8 cellular contexts compared by ENCODE assay signal in the genomic region with DNA sequence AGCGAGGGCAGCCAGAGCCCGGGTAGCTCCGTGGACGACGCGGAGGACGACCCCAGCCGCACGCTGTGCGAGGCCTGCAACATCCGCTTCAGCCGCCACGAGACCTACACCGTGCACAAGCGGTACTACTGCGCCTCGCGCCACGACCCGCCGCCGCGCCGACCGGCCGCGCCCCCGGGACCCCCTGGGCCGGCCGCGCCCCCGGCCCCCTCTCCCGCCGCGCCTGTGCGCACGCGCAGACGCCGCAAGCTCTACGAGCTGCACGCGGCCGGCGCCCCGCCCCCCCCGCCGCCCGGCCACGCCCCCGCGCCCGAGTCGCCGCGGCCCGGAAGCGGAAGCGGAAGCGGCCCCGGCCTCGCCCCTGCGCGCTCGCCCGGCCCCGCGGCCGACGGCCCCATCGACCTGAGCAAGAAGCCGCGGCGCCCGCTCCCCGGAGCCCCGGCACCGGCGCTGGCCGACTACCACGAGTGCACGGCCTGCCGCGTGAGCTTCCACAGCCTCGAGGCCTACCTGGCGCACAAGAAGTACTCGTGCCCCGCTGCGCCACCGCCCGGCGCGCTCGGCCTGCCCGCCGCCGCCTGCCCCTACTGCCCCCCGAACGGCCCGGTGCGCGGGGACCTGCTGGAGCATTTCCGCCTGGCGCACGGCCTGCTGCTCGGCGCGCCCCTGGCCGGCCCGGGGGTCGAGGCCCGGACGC. TPM values are rescaled to one million over a fixed set of nuclear protein-coding genes. Genes with fewer than 3 reads are reported as not detected.
A peak's percentile ranks its signal among the peaks of the same experiment; 100 is the strongest.
DNase-seq lines count a peak whose midpoint lies in the region; ATAC-seq and TF ChIP-seq lines count a peak whose summit lies in the region.

No MANE protein-coding gene starts in this region.

- H3K36me3 Mint-ChIP-seq in activated naive CD4-positive, alpha-beta T cell treated with anti-CD3 and anti-CD28 coated beads for 36 hours (ENCODE audit: low read depth): peaks cover 4% of the 10 kb centered on the region

- peaks cover 8% of the 10 kb centered on the region for H3K4me1 Mint-ChIP-seq in activated naive CD4-positive, alpha-beta T cell treated with anti-CD3 and anti-CD28 coated beads for 36 hours (ENCODE audit: low read depth)

- intact Hi-C loops in activated naive CD4-positive, alpha-beta T cell treated with anti-CD3 and anti-CD28 coated beads for 36 hours (cut with micrococcal nuclease): no loop called here
- intact Hi-C loops in thyroid gland (cut with DNase I): no loop called here

- H3K4me3 ChIP-seq in parathyroid adenoma (ENCODE audit: low read depth, low read length): peak overlapping the region; percentile 61
- peak overlapping the region in 2 of 3 donors; percentile 49 to 54 for H3K4me3 ChIP-seq in thyroid gland (replicated peaks in 1 of 3)

- in situ Hi-C loops in GM13976 (cut with MboI; ENCODE audit: low sequenced_read_pairs, unreplicated experiment): loop anchor here (25.0 kb wide), 1 partner anchor 97 kb away; no protein-coding TSS in a partner anchor

- no peaks in the 10 kb centered on the region for H3K79me2 ChIP-seq in parathyroid adenoma

- ATAC-seq in HG02763 (IDR thresholded peaks at IDR 0.05; ENCODE audit: unreplicated experiment): peak; percentile 53
- ATAC-seq in HG03159 (IDR thresholded peaks at IDR 0.05; ENCODE audit: unreplicated experiment): no peak

- no peak overlapping the region for H3K27ac Mint-ChIP-seq in activated naive CD4-positive, alpha-beta T cell treated with anti-CD3 and anti-CD28 coated beads for 36 hours

- CTCF ChIA-PET in activated naive CD4-positive, alpha-beta T cell treated with anti-CD3 and anti-CD28 coated beads for 36 hours (lab: Charles Lee): no interaction called here

- TF ChIP-seq CTCF in GM13976 (IDR thresholded peaks at IDR 0.05; ENCODE audit: borderline replicate concordance, control extremely low read depth, extremely low read depth, insufficient read depth, missing control alignments): no peak
- no peak for TF ChIP-seq CTCF in parathyroid adenoma (IDR thresholded peaks at IDR 0.05)
- peak in 1 of 6 experiments; percentile 13 for TF ChIP-seq CTCF in thyroid gland (IDR thresholded peaks at IDR 0.05)

- H3K4me2 ChIP-seq in parathyroid adenoma (ENCODE audit: low read length): peak overlapping the region; percentile 60

- H3K9ac ChIP-seq in parathyroid adenoma: no peak overlapping the region

- H3K4me1 ChIP-seq in parathyroid adenoma: no peaks in the 10 kb centered on the region
- peaks cover 26 to 36% of the 10 kb centered on the region in 2 donors for H3K4me1 ChIP-seq in thyroid gland

- no peaks in the 10 kb centered on the region for H3K27me3 ChIP-seq in parathyroid adenoma (ENCODE audit: control insufficient read depth, insufficient read depth, low read length)
- no peaks in the 10 kb centered on the region for H3K27me3 ChIP-seq in thyroid gland

- no peak overlapping the region for H2AFZ ChIP-seq in parathyroid adenoma

- H3K9me3 ChIP-seq in parathyroid adenoma (ENCODE audit: control insufficient read depth, low read length) (no peaks in the 10 kb centered on the region), thyroid gland (no peaks in the 10 kb centered on the region)

- H3K9me3 Mint-ChIP-seq in activated naive CD4-positive, alpha-beta T cell treated with anti-CD3 and anti-CD28 coated beads for 36 hours: no peaks in the 10 kb centered on the region

- H3K4me3 Mint-ChIP-seq in activated naive CD4-positive, alpha-beta T cell treated with anti-CD3 and anti-CD28 coated beads for 36 hours: no peak overlapping the region

- DNase-seq in GM13976 (ENCODE audit: low spot score): peak; percentile 97
- DNase-seq in RPMI7951 (ENCODE audit: low read depth): peak; percentile 60
- peak; percentile 64 for DNase-seq in activated naive CD4-positive, alpha-beta T cell treated with anti-CD3 and anti-CD28 coated beads for 36 hours
- DNase-seq in globus pallidus (ENCODE audit: low spot score): peak; percentile 70
- DNase-seq in thyroid gland: peak; percentile 75 to 79

- peak in 1 of 2 donors; percentile 70 for TF ChIP-seq POLR2A in thyroid gland (IDR thresholded peaks at IDR 0.05)

- H3K36me3 ChIP-seq in parathyroid adenoma (ENCODE audit: control insufficient read depth, insufficient read depth, low read length) (no peaks in the 10 kb centered on the region), thyroid gland (no peaks in the 10 kb centered on the region)

- WGBS in thyroid gland, 2 donors: 0% methylated on average over 4 to 12 of the region's 113 CpGs

- H3K27ac ChIP-seq in parathyroid adenoma: no peak overlapping the region
- no peak overlapping the region for H3K27ac ChIP-seq in thyroid gland

- H3K27me3 Mint-ChIP-seq in activated naive CD4-positive, alpha-beta T cell treated with anti-CD3 and anti-CD28 coated beads for 36 hours (ENCODE audit: low read depth): no peaks in the 10 kb centered on the region

RNA-seq across cellular contexts. Expression of a gene that starts 36.1 kb away (rescaled TPM):
- total RNA-seq in RPMI7951 (2014; rRNA removed; shearing (Covaris generic)): 6.4 and 7.9 TPM in 2 replicates
- total RNA-seq in activated naive CD4-positive, alpha-beta T cell treated with anti-CD3 and anti-CD28 coated beads for 36 hours: 10 to 100 TPM; 55.8 to 58.5 TPM
- total RNA-seq in thyroid gland: 10 to 100 TPM; 14.8 to 25.5 (median 20.9) TPM
